In genomic region chr6:40074292-40075050, GRCh38 we compare ENCODE assay signal across 21 cellular contexts.
"Had no signal": no experiment of that assay in that cellular context is flagged by ENCODE, and none has a peak within 500 bp of the region (broad histone marks: within the 10 kb centered on the region; RNA-seq: fewer than 3 reads in every experiment).

No MANE protein-coding gene starts in this region.

- H3K27ac ChIP-seq: heart right ventricle, neutrophil, ovary, psoas muscle, right atrium auricular region, transverse colon, VCaP had no signal

- H3K9me3 ChIP-seq: heart right ventricle, neutrophil, ovary, psoas muscle, right atrium auricular region, transverse colon had no signal

- H3K4me3 ChIP-seq: heart right ventricle, lung, ovary, psoas muscle, right atrium auricular region, transverse colon had no signal

- H3K4me1 ChIP-seq: heart right ventricle, psoas muscle, right atrium auricular region, transverse colon had no signal

- H3K36me3 ChIP-seq: heart right ventricle, neutrophil, ovary, right atrium auricular region, transverse colon had no signal

- H3K27me3 ChIP-seq: neutrophil, ovary, right atrium auricular region, transverse colon had no signal

- ATAC-seq: activated CD4-positive, CD25-positive, alpha-beta regulatory T cell treated with anti-CD3 and anti-CD28 coated beads, Interleukin-2, amount 50 U/mL, for 24 hours; activated T-cell treated with anti-CD3 and anti-CD28 coated beads, Interleukin-2, amount 50 U/mL, for 72 hours; heart right ventricle; left lobe of liver; psoas muscle; T-cell had no signal

- DNase-seq: activated CD4-positive, alpha-beta memory T cell treated with anti-CD3 and anti-CD28 coated beads, Interleukin-2, amount 10 ng/mL, durations not matched to agents 7 days and 5 days; activated CD4-positive, alpha-beta T cell treated with anti-CD3 and anti-CD28 coated beads, Interleukin-2, amount 10 ng/mL, durations not matched to agents 24 days and 14 days; activated effector memory CD4-positive, alpha-beta T cell treated with Interleukin-2 at 50 U/mL for 16 hours; activated naive CD4-positive, alpha-beta T cell treated with anti-CD3 and anti-CD28 coated beads for 36 hours; activated naive CD8-positive, alpha-beta T cell treated with anti-CD3 and anti-CD28 coated beads, Interleukin-2, amount 10 ng/mL, durations not matched to agents 7 days and 5 days; activated T-cell treated with anti-CD3 and anti-CD28 coated beads, Interleukin-2, amount 50 U/mL, for 72 hours; amygdala; erythroblast; heart right ventricle; kidney; ovary; psoas muscle; stimulated activated CD4-positive, alpha-beta T cell treated with anti-CD3 and anti-CD28 coated beads, Interleukin-4, amount 100 ng/mL, for 24 hours; T-cell; transverse colon had no signal
